Comparison of ENCODE assay signal across 8 cellular contexts in genomic region chr9:128438343-128439109, GRCh38. TPM values are rescaled to one million over a fixed set of nuclear protein-coding genes. Genes with fewer than 3 reads are reported as not detected.
DNase-seq lines count a peak whose midpoint lies in the region; ATAC-seq and TF ChIP-seq lines count a peak whose summit lies in the region.

No MANE protein-coding gene starts in this region.

- H3K27me3 Mint-ChIP-seq in activated naive CD8-positive, alpha-beta T cell treated with anti-CD3 and anti-CD28 coated beads, Interleukin-2, amount 10 ng/mL, durations not matched to agents 7 days and 5 days: no peaks in the 10 kb centered on the region

- peaks cover 30% of the 10 kb centered on the region; the same call in 1 of the 2 replicates for H3K36me3 ChIP-seq in BLaER1
- H3K36me3 ChIP-seq in psoas muscle (ENCODE audit: insufficient read depth in 1 of 2, low read depth in 1 of 2): no peaks in the 10 kb centered on the region

- peak overlapping the region; percentile 8; the same call in 1 of the 2 replicates for H3K4me3 ChIP-seq in BLaER1
- H3K4me3 ChIP-seq in psoas muscle: no peak overlapping the region

- H3K9me3 Mint-ChIP-seq in activated naive CD8-positive, alpha-beta T cell treated with anti-CD3 and anti-CD28 coated beads, Interleukin-2, amount 10 ng/mL, durations not matched to agents 7 days and 5 days: no peaks in the 10 kb centered on the region

- no peaks in the 10 kb centered on the region for H3K4me1 Mint-ChIP-seq in activated naive CD8-positive, alpha-beta T cell treated with anti-CD3 and anti-CD28 coated beads, Interleukin-2, amount 10 ng/mL, durations not matched to agents 7 days and 5 days

- no peaks in the 10 kb centered on the region for H4K20me1 ChIP-seq in BLaER1

- peak overlapping the region; percentile 21; the same call in 1 of the 2 replicates for H3K9ac ChIP-seq in BLaER1

- H3K36me3 Mint-ChIP-seq in activated naive CD8-positive, alpha-beta T cell treated with anti-CD3 and anti-CD28 coated beads, Interleukin-2, amount 10 ng/mL, durations not matched to agents 7 days and 5 days: no peaks in the 10 kb centered on the region

- intact Hi-C loops in cardiac septum (cut with DNase I): no loop called here
- intact Hi-C loops in psoas muscle (cut with DNase I): loop anchor here in 1 of 2 donors (2.0 kb wide), 1 partner anchor 66 kb away; the partner anchor contains the start of gene GLE1

- DNase-seq in NCI-H1105 (lab: John Stamatoyannopoulos, UW): peak; percentile 57
- DNase-seq in SW 1271 (lab: John Stamatoyannopoulos, UW): peak; percentile 40 to 59
- peak; percentile 90 for DNase-seq in activated naive CD8-positive, alpha-beta T cell treated with anti-CD3 and anti-CD28 coated beads, Interleukin-2, amount 10 ng/mL, durations not matched to agents 7 days and 5 days
- peak; percentile 92 for DNase-seq in cardiac septum (ENCODE audit: low spot score)
- peak; percentile 88 to 93 for DNase-seq in psoas muscle

- no peaks in the 10 kb centered on the region for H3K27me3 ChIP-seq in BLaER1
- no peaks in the 10 kb centered on the region for H3K27me3 ChIP-seq in psoas muscle (ENCODE audit: insufficient read depth in 3 of 3, low read length in 2 of 3)

- TF ChIP-seq CTCF in psoas muscle (IDR thresholded peaks at IDR 0.05): peak; percentile 93

- WGBS in psoas muscle, 3 donors: 24 to 28% (median 28%) methylated on average over 12 of the region's 12 CpGs

- H3K4me1 ChIP-seq in BLaER1 (peaks cover 36% of the 10 kb centered on the region), psoas muscle (no peaks in the 10 kb centered on the region)

- H3K9me3 ChIP-seq in BLaER1: no peaks in the 10 kb centered on the region
- H3K9me3 ChIP-seq in psoas muscle: no peaks in the 10 kb centered on the region

- peak overlapping the region; percentile 13 for H3K27ac Mint-ChIP-seq in activated naive CD8-positive, alpha-beta T cell treated with anti-CD3 and anti-CD28 coated beads, Interleukin-2, amount 10 ng/mL, durations not matched to agents 7 days and 5 days

- ATAC-seq in GM21423 (IDR thresholded peaks at IDR 0.05; ENCODE audit: unreplicated experiment) (peak; percentile 71), psoas muscle (peak; percentile 91 to 97 (median 92)), GM18861 (IDR thresholded peaks at IDR 0.05; ENCODE audit: unreplicated experiment) (no peak)
- peak; percentile 97 for ATAC-seq in activated naive CD8-positive, alpha-beta T cell treated with anti-CD3 and anti-CD28 coated beads, Interleukin-2, amount 10 ng/mL, durations not matched to agents 7 days and 5 days (ENCODE audit: low read depth)

- H3K4me2 ChIP-seq in BLaER1: peak overlapping the region; percentile 80

- no peak overlapping the region for H3K4me3 Mint-ChIP-seq in activated naive CD8-positive, alpha-beta T cell treated with anti-CD3 and anti-CD28 coated beads, Interleukin-2, amount 10 ng/mL, durations not matched to agents 7 days and 5 days

- H3K27ac ChIP-seq in BLaER1 (peak overlapping the region; percentile 52), psoas muscle (no peak overlapping the region)

- POLR2A ChIA-PET in activated naive CD8-positive, alpha-beta T cell treated with anti-CD3 and anti-CD28 coated beads, Interleukin-2, amount 10 ng/mL, durations not matched to agents 7 days and 5 days (lab: Charles Lee): interaction anchor here (0.8 kb wide), 1 partner anchor 9 kb away, joined by 3 read pairs; no protein-coding TSS in a partner anchor

RNA-seq across cellular contexts. Expression of gene ODF2, which starts 17.3 kb away (rescaled TPM):
- 10 to 100 TPM; 64.9 to 65.0 TPM for total RNA-seq in activated naive CD8-positive, alpha-beta T cell treated with anti-CD3 and anti-CD28 coated beads, Interleukin-2, amount 10 ng/mL, durations not matched to agents 7 days and 5 days
- total RNA-seq in cardiac septum (20.8 TPM), psoas muscle (10 to 100 TPM in 1 of 4 donors, 1 to 10 TPM in 3; 6.7 to 12.3 (median 7.4) TPM)
- polyA plus RNA-seq in psoas muscle: 10 to 100 TPM in 2 of 3 donors, 1 to 10 TPM in 1; 9.6 to 20.5 (median 14.2) TPM

RNA-seq across cellular contexts. Expression of gene CERCAM, which starts 17.9 kb away (rescaled TPM):
- total RNA-seq in activated naive CD8-positive, alpha-beta T cell treated with anti-CD3 and anti-CD28 coated beads, Interleukin-2, amount 10 ng/mL, durations not matched to agents 7 days and 5 days: 1 to 10 TPM; 3.5 to 3.7 TPM
- 16.6 TPM for total RNA-seq in cardiac septum
- total RNA-seq in psoas muscle: 1 to 10 TPM; 2.2 to 6.5 (median 4.0) TPM
- 1 to 10 TPM; 1.7 to 2.5 (median 2.3) TPM for polyA plus RNA-seq in psoas muscle
